20 cellular contexts compared by ENCODE assay signal in the genomic region with DNA sequence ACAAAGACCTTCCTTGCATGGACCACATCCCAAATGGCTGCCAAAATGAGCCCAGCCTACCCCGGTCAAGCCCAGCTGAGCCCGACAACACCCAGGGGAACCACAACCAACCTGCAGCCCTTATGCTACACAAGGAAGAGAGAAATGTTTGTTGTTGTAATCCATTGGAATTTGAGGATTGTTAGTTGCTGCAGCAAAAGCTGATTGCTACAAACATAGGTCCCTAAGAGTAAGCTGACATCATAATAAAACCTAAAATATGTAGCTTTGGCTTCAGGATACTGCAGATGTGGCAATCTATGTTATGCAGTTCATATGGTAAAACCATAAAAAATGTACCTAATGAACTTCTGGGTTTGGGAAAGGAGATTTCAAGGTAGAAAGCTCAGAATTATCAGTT.
"Had no signal": no experiment of that assay in that cellular context is flagged by ENCODE, and none has a peak within 500 bp of the region (broad histone marks: within the 10 kb centered on the region; RNA-seq: fewer than 3 reads in every experiment).

No MANE protein-coding gene starts in this region.

- DNase-seq: activated CD4-positive, alpha-beta T cell treated with anti-CD3 and anti-CD28 coated beads, Interleukin-2, amount 50 U/mL, for 1 hour; activated CD4-positive, CD25-positive, alpha-beta regulatory T cell treated with anti-CD3 and anti-CD28 coated beads, Interleukin-2, amount 50 U/mL, for 72 hours; activated CD8-positive, alpha-beta T cell treated with anti-CD3 and anti-CD28 coated beads, Interleukin-2, amount 10 ng/mL, durations not matched to agents 7 days and 5 days; activated gamma-delta T cell treated with Interleukin-2 at 50 U/mL for 16 hours; activated T-cell treated with anti-CD3 and anti-CD28 coated beads, Interleukin-2, amount 50 U/mL, for 1 hour; heart right ventricle; left ventricle myocardium inferior; naive thymus-derived CD8-positive, alpha-beta T cell; posterior cingulate gyrus; right lobe of liver; small intestine; stimulated activated CD4-positive, alpha-beta T cell treated with anti-CD3 and anti-CD28 coated beads, Interleukin-2, amount 100 ng/mL, for 24 hours; stimulated activated naive CD8-positive, alpha-beta T cell treated with anti-CD3 and anti-CD28 coated beads, Interleukin-15, amount 100 ng/mL, for 72 hours; T-cell; WERI-Rb-1 had no signal

- ATAC-seq: activated CD8-positive, alpha-beta T cell treated with anti-CD3 and anti-CD28 coated beads, Interleukin-2, amount 10 ng/mL, durations not matched to agents 7 days and 5 days; heart right ventricle; naive thymus-derived CD8-positive, alpha-beta T cell; stimulated activated effector memory CD8-positive, alpha-beta T cell treated with anti-CD3 and anti-CD28 coated beads, Interleukin-12 subunit alpha, Interleukin-12 subunit beta, amount 100 ng/mL, for 72 hours; stimulated activated naive CD8-positive, alpha-beta T cell treated with anti-CD3 and anti-CD28 coated beads, Interleukin-15, amount 100 ng/mL, for 72 hours; T-cell had no signal

- H3K4me3 ChIP-seq: ascending aorta, coronary artery, heart right ventricle, left ventricle myocardium inferior, neural progenitor cell, right lobe of liver, tibial nerve had no signal
